Comparison of ENCODE assay signal across 1 cellular context in the genomic region with DNA sequence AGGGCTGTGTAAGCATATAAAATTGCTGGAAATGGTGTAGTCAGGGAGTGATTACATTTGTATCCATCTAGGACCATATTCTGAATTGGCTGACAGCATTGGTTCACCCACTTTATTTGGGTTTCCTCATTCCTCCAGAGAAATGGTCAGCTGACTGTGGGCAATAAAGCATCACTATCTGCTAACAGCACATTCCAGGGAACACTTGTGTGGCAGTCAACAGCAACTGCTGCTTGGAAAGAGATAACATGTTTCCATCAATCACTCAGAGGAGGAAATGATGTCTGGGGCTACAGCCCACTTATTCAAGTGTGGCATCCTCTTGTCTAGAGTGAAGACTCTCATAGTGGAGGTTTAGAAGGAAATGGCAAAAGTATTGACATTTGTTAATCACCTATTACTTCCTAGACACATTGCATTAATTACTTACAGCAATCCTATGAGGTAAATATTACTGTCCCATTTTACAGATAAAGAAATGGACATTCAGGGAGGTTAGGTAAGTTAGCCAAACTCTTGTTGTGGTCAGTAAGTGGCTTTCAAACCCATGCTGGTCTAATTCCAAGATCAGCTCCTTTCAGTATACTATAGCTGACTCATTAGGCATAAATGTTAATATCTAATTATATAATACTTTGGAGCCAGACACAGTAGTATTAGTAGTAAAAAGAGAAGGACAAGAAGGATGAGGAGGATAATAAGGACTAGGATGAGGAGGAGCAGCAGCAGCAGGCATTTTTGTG.
TF ChIP-seq lines count a peak whose summit lies in the region.

No MANE protein-coding gene starts in this region.

TF ChIP-seq in K562, 482 proteins besides CTCF, POLR2A, EP300 and RAD21 (continued from another document and continues in another):
- TF ChIP-seq, protein P1, sequence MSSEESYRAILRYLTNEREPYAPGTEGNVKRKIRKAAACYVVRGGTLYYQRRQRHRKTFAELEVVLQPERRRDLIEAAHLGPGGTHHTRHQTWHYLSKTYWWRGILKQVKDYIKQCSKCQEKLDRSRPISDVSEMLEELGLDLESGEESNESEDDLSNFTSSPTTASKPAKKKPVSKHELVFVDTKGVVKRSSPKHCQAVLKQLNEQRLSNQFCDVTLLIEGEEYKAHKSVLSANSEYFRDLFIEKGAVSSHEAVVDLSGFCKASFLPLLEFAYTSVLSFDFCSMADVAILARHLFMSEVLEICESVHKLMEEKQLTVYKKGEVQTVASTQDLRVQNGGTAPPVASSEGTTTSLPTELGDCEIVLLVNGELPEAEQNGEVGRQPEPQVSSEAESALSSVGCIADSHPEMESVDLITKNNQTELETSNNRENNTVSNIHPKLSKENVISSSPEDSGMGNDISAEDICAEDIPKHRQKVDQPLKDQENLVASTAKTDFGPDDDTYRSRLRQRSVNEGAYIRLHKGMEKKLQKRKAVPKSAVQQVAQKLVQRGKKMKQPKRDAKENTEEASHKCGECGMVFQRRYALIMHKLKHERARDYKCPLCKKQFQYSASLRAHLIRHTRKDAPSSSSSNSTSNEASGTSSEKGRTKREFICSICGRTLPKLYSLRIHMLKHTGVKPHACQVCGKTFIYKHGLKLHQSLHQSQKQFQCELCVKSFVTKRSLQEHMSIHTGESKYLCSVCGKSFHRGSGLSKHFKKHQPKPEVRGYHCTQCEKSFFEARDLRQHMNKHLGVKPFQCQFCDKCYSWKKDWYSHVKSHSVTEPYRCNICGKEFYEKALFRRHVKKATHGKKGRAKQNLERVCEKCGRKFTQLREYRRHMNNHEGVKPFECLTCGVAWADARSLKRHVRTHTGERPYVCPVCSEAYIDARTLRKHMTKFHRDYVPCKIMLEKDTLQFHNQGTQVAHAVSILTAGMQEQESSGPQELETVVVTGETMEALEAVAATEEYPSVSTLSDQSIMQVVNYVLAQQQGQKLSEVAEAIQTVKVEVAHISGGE (CRISPR knock-in tag; IDR thresholded peaks at IDR 0.05): 0 out of 6 replicates have a peak, but pooled peaks of 1 of the 3 experiments have one; percentile 44
- no peak for TF ChIP-seq HDAC6 (IDR thresholded peaks at IDR 0.05; ENCODE audit: low read depth, low read length)
- TF ChIP-seq MTA1 (IDR thresholded peaks at IDR 0.05; ENCODE audit: borderline replicate concordance): 0 out of 2 replicates have a peak, but pooled peaks have one; percentile 45
- peak; percentile 42 for TF ChIP-seq CXXC5 (CRISPR knock-in tag; IDR thresholded peaks at IDR 0.05)
- TF ChIP-seq, protein P2, sequence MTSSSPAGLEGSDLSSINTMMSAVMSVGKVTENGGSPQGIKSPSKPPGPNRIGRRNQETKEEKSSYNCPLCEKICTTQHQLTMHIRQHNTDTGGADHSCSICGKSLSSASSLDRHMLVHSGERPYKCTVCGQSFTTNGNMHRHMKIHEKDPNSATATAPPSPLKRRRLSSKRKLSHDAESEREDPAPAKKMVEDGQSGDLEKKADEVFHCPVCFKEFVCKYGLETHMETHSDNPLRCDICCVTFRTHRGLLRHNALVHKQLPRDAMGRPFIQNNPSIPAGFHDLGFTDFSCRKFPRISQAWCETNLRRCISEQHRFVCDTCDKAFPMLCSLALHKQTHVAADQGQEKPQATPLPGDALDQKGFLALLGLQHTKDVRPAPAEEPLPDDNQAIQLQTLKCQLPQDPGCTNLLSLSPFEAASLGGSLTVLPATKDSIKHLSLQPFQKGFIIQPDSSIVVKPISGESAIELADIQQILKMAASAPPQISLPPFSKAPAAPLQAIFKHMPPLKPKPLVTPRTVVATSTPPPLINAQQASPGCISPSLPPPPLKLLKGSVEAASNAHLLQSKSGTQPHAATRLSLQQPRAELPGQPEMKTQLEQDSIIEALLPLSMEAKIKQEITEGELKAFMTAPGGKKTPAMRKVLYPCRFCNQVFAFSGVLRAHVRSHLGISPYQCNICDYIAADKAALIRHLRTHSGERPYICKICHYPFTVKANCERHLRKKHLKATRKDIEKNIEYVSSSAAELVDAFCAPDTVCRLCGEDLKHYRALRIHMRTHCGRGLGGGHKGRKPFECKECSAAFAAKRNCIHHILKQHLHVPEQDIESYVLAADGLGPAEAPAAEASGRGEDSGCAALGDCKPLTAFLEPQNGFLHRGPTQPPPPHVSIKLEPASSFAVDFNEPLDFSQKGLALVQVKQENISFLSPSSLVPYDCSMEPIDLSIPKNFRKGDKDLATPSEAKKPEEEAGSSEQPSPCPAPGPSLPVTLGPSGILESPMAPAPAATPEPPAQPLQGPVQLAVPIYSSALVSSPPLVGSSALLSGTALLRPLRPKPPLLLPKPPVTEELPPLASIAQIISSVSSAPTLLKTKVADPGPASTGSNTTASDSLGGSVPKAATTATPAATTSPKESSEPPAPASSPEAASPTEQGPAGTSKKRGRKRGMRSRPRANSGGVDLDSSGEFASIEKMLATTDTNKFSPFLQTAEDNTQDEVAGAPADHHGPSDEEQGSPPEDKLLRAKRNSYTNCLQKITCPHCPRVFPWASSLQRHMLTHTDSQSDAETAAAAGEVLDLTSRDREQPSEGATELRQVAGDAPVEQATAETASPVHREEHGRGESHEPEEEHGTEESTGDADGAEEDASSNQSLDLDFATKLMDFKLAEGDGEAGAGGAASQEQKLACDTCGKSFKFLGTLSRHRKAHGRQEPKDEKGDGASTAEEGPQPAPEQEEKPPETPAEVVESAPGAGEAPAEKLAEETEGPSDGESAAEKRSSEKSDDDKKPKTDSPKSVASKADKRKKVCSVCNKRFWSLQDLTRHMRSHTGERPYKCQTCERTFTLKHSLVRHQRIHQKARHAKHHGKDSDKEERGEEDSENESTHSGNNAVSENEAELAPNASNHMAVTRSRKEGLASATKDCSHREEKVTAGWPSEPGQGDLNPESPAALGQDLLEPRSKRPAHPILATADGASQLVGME (CRISPR knock-in tag; IDR thresholded peaks at IDR 0.05): no peak
- no peak for TF ChIP-seq SUPT5H (IDR thresholded peaks at IDR 0.05)
- TF ChIP-seq ZBTB8A (IDR thresholded peaks at IDR 0.05; ENCODE audit: partially characterized antibody): no peak
- TF ChIP-seq SIX5 (IDR thresholded peaks at IDR 0.05; ENCODE audit: borderline replicate concordance in 1 of 2, insufficient read depth in 1 of 2, low read depth in 1 of 2, low read length in 2 of 2): no peak
- TF ChIP-seq U2AF1 (optimal IDR thresholded peaks at IDR 0.05; ENCODE audit: low read depth, low read length): no peak
- peak; percentile 89 for TF ChIP-seq ETV1 (tag; conservative IDR thresholded peaks at IDR 0.05; ENCODE audit: low read depth)
- peak; percentile 88 for TF ChIP-seq HDAC3 (IDR thresholded peaks at IDR 0.05; ENCODE audit: borderline replicate concordance, partially characterized antibody)
- peak; percentile 73 for TF ChIP-seq MEF2D (tag; conservative IDR thresholded peaks at IDR 0.05; ENCODE audit: low read depth)
- TF ChIP-seq CC2D1A (IDR thresholded peaks at IDR 0.05): peak; percentile 88; the same call in 1 of the 2 replicates
- no peak for TF ChIP-seq FOXK1 (CRISPR knock-in tag; IDR thresholded peaks at IDR 0.05; ENCODE audit: borderline replicate concordance)
- TF ChIP-seq CEBPB (tag; IDR thresholded peaks at IDR 0.05): peak; percentile 54
- TF ChIP-seq CBFA2T3 (IDR thresholded peaks at IDR 0.05): peak; percentile 98
- TF ChIP-seq, protein P3, sequence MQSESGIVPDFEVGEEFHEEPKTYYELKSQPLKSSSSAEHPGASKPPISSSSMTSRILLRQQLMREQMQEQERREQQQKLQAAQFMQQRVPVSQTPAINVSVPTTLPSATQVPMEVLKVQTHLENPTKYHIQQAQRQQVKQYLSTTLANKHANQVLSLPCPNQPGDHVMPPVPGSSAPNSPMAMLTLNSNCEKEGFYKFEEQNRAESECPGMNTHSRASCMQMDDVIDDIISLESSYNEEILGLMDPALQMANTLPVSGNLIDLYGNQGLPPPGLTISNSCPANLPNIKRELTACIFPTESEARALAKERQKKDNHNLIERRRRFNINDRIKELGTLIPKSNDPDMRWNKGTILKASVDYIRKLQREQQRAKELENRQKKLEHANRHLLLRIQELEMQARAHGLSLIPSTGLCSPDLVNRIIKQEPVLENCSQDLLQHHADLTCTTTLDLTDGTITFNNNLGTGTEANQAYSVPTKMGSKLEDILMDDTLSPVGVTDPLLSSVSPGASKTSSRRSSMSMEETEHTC (IDR thresholded peaks at IDR 0.05): peak; percentile 81
- peak; percentile 93 for TF ChIP-seq GATA2 (CRISPR knock-in tag; IDR thresholded peaks at IDR 0.05)
- TF ChIP-seq, protein P4, sequence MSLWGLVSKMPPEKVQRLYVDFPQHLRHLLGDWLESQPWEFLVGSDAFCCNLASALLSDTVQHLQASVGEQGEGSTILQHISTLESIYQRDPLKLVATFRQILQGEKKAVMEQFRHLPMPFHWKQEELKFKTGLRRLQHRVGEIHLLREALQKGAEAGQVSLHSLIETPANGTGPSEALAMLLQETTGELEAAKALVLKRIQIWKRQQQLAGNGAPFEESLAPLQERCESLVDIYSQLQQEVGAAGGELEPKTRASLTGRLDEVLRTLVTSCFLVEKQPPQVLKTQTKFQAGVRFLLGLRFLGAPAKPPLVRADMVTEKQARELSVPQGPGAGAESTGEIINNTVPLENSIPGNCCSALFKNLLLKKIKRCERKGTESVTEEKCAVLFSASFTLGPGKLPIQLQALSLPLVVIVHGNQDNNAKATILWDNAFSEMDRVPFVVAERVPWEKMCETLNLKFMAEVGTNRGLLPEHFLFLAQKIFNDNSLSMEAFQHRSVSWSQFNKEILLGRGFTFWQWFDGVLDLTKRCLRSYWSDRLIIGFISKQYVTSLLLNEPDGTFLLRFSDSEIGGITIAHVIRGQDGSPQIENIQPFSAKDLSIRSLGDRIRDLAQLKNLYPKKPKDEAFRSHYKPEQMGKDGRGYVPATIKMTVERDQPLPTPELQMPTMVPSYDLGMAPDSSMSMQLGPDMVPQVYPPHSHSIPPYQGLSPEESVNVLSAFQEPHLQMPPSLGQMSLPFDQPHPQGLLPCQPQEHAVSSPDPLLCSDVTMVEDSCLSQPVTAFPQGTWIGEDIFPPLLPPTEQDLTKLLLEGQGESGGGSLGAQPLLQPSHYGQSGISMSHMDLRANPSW (CRISPR knock-in tag; IDR thresholded peaks at IDR 0.05): no peak
- TF ChIP-seq ZNF311 (CRISPR knock-in tag; IDR thresholded peaks at IDR 0.05): 0 out of 2 replicates have a peak, but pooled peaks have one; percentile 40
- peak; percentile 63; the same call in 1 of the 2 replicates for TF ChIP-seq ZNF584 (CRISPR knock-in tag; IDR thresholded peaks at IDR 0.05; ENCODE audit: low read depth)
- TF ChIP-seq, protein P5, sequence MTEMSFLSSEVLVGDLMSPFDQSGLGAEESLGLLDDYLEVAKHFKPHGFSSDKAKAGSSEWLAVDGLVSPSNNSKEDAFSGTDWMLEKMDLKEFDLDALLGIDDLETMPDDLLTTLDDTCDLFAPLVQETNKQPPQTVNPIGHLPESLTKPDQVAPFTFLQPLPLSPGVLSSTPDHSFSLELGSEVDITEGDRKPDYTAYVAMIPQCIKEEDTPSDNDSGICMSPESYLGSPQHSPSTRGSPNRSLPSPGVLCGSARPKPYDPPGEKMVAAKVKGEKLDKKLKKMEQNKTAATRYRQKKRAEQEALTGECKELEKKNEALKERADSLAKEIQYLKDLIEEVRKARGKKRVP (CRISPR knock-in tag; IDR thresholded peaks at IDR 0.05): peak; percentile 72
- TF ChIP-seq NCOA2 (IDR thresholded peaks at IDR 0.05; ENCODE audit: partially characterized antibody in 2 of 2): peak; percentile 35 to 61
- TF ChIP-seq HDAC2 (IDR thresholded peaks at IDR 0.05): peak; percentile 73
- TF ChIP-seq, protein P6, sequence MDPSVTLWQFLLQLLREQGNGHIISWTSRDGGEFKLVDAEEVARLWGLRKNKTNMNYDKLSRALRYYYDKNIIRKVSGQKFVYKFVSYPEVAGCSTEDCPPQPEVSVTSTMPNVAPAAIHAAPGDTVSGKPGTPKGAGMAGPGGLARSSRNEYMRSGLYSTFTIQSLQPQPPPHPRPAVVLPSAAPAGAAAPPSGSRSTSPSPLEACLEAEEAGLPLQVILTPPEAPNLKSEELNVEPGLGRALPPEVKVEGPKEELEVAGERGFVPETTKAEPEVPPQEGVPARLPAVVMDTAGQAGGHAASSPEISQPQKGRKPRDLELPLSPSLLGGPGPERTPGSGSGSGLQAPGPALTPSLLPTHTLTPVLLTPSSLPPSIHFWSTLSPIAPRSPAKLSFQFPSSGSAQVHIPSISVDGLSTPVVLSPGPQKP (CRISPR knock-in tag; IDR thresholded peaks at IDR 0.05): no peak
- no peak for TF ChIP-seq PHF8 (IDR thresholded peaks at IDR 0.05; ENCODE audit: borderline replicate concordance, low read length)
- TF ChIP-seq FOXP1 (CRISPR knock-in tag; IDR thresholded peaks at IDR 0.05): no peak
- peak; percentile 28; the same call in 1 of the 2 replicates for TF ChIP-seq ESRRA (IDR thresholded peaks at IDR 0.05; ENCODE audit: borderline replicate concordance, low read depth)
- TF ChIP-seq C11orf30 (IDR thresholded peaks at IDR 0.05; ENCODE audit: low read depth): no peak
- TF ChIP-seq, protein P7, sequence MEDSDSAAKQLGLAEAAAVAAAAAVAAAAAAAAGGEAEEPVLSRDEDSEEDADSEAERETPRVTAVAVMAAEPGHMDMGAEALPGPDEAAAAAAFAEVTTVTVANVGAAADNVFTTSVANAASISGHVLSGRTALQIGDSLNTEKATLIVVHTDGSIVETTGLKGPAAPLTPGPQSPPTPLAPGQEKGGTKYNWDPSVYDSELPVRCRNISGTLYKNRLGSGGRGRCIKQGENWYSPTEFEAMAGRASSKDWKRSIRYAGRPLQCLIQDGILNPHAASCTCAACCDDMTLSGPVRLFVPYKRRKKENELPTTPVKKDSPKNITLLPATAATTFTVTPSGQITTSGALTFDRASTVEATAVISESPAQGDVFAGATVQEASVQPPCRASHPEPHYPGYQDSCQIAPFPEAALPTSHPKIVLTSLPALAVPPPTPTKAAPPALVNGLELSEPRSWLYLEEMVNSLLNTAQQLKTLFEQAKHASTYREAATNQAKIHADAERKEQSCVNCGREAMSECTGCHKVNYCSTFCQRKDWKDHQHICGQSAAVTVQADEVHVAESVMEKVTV (CRISPR knock-in tag; IDR thresholded peaks at IDR 0.05): no peak
- TF ChIP-seq CHCHD3 (CRISPR knock-in tag; IDR thresholded peaks at IDR 0.05): no peak
- TF ChIP-seq, protein P8, sequence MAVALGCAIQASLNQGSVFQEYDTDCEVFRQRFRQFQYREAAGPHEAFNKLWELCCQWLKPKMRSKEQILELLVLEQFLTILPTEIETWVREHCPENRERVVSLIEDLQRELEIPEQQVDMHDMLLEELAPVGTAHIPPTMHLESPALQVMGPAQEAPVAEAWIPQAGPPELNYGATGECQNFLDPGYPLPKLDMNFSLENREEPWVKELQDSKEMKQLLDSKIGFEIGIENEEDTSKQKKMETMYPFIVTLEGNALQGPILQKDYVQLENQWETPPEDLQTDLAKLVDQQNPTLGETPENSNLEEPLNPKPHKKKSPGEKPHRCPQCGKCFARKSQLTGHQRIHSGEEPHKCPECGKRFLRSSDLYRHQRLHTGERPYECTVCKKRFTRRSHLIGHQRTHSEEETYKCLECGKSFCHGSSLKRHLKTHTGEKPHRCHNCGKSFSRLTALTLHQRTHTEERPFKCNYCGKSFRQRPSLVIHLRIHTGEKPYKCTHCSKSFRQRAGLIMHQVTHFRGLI (CRISPR knock-in tag; IDR thresholded peaks at IDR 0.05): no peak
- TF ChIP-seq SREBF1 (IDR thresholded peaks at IDR 0.05; ENCODE audit: borderline replicate concordance, low read depth, low read length): no peak
- TF ChIP-seq NCOA1 (IDR thresholded peaks at IDR 0.05; ENCODE audit: low read depth): peak; percentile 69; the same call in 1 of the 2 replicates
